Comparison of ENCODE assay signal across 16 cellular contexts in the genomic region with DNA sequence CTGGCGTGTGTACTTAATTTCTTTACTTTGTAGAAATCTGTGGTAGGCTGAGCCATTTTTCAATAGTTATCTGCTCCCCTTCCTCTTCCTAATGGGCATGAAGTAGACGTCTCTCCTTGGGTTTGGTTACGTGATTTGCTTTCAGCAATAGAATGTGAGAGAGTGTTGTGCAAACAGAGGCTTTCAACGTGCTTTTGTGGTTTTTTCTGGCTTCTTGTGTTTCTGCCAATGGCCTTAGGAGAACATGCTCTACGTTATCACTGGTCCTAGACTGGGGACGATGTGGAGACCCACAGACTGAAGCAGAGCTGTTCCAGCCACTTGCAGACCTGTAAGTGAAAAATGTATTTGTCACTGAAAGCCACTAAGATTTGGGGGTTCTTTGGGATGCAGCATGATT.
"Had no signal": no experiment of that assay in that cellular context is flagged by ENCODE, and none has a peak within 500 bp of the region (broad histone marks: within the 10 kb centered on the region; RNA-seq: fewer than 3 reads in every experiment).

No MANE protein-coding gene starts in this region.

- DNase-seq: activated CD4-positive, alpha-beta T cell treated with anti-CD3 and anti-CD28 coated beads, Interleukin-2, amount 10 ng/mL, durations not matched to agents 24 days and 14 days; activated CD8-positive, alpha-beta T cell treated with anti-CD3 and anti-CD28 coated beads for 36 hours; activated naive CD4-positive, alpha-beta T cell; activated naive CD8-positive, alpha-beta T cell treated with anti-CD3 and anti-CD28 coated beads for 36 hours; activated T-cell treated with anti-CD3 and anti-CD28 coated beads, Interleukin-2, amount 50 U/mL, for 1 hour; amygdala; dermis blood vessel endothelial cell; effector memory CD4-positive, alpha-beta T cell; esophagus squamous epithelium; islet precursor cell; lower lobe of right lung; nucleus accumbens; stimulated activated naive B cell treated with anti-CD40 and anti-IgM and Interleukin-4, amounts not matched to agents 10 μg/mL and 1 μg/mL and 100 μg/mL, for 72 hours; T1000 had no signal

- ATAC-seq: activated CD8-positive, alpha-beta T cell treated with anti-CD3 and anti-CD28 coated beads for 36 hours; activated T-helper 17 cell treated with anti-CD3 and anti-CD28 coated beads, Interleukin-2, amount 50 U/mL, for 72 hours; lower lobe of right lung; natural killer cell treated with Interleukin-12 subunit alpha and Interleukin-12 subunit beta and Interleukin-15 and Interleukin-18, amount 100 ng/mL, for 72 hours; stimulated activated naive B cell treated with anti-CD40 and anti-IgM and Interleukin-4, amounts not matched to agents 10 μg/mL and 1 μg/mL and 100 μg/mL, for 72 hours had no signal
